In the genomic region with DNA sequence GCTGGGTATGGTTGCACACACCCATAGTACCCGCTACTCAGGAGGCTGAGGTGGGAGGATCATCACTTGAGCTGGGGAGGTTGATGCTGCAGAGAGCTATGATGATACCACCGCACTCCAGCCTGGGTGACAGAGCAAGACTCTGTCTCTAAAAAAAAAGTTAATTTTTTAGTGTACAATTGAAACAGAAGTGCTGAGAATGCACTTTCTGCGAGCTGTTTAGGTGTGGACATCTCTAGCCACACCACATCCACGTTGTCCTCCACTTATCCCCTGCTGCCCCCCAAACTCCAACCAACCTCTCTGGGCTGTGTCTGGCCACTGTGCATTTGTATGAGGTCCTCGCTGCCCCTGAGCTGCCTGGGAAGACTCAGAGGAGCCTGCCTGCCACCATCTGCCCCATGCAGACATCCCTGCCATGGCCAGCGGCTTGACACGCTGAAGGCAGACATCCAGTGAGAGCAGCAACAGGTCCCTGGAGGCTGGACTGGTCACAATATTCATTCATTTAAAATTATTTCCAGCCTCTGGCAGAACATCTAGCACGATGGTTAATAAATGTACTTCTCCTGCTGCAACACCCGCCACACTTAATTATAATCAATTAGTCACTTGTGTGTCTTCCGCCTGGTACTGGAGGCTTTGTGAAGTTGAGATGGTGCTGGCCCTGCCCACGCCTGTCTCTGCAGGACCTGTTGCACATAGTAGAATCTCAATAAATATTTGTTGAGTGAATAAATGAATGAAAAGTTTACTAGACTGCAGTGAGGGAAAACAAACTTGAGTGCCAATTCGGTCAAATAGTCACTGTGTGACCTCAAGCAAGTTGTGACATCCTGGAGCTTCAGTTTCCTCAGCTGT, we compare ENCODE assay signal across 17 cellular contexts. TPM values are rescaled to one million over a fixed set of nuclear protein-coding genes. Genes with fewer than 3 reads are reported as not detected.
"Had no signal": no experiment of that assay in that cellular context is flagged by ENCODE, and none has a peak within 500 bp of the region (broad histone marks: within the 10 kb centered on the region; RNA-seq: fewer than 3 reads in every experiment).

No MANE protein-coding gene starts in this region.

- H3K4me3 ChIP-seq: colonic mucosa, heart left ventricle, ovary, right atrium auricular region, suprapubic skin, thyroid gland had no signal

- H3K4me1 ChIP-seq: colonic mucosa, heart left ventricle, right atrium auricular region, suprapubic skin, thyroid gland had no signal

- H3K27ac ChIP-seq: colonic mucosa, heart left ventricle, ovary, right atrium auricular region, suprapubic skin, thyroid gland had no signal

- H3K9me3 ChIP-seq: colonic mucosa, ovary, suprapubic skin, thyroid gland had no signal

- DNase-seq: colonic mucosa; dermis blood vessel endothelial cell; foreskin melanocyte; heart left ventricle; hippocampal formation; kidney glomerular epithelial cell; mesendoderm; naive thymus-derived CD4-positive, alpha-beta T cell; ovary; small intestine; stimulated activated CD4-positive, alpha-beta T cell treated with anti-CD3 and anti-CD28 coated beads, Interleukin-12 subunit alpha, Interleukin-12 subunit beta, amount 100 ng/mL, for 4 hours; stimulated activated naive CD8-positive, alpha-beta T cell treated with anti-CD3 and anti-CD28 coated beads, Interleukin-15, Interleukin-2, amounts not matched to agents 100 U/mL and 50 U/mL, for 24 hours; thyroid gland had no signal

- H3K27ac Mint-ChIP-seq: type B pancreatic cell had no signal

- H3K36me3 Mint-ChIP-seq: type B pancreatic cell had no signal

- ATAC-seq: heart left ventricle; naive thymus-derived CD4-positive, alpha-beta T cell; stimulated activated naive CD8-positive, alpha-beta T cell treated with anti-CD3 and anti-CD28 coated beads, Interleukin-15, Interleukin-2, amounts not matched to agents 100 U/mL and 50 U/mL, for 24 hours had no signal

- FAIRE-seq: small intestine, urothelium cell line had no signal

- H3K27me3 ChIP-seq: colonic mucosa, heart left ventricle, ovary, right atrium auricular region, suprapubic skin, thyroid gland had no signal

- H3K36me3 ChIP-seq: colonic mucosa, heart left ventricle, ovary, right atrium auricular region, suprapubic skin, thyroid gland had no signal

- H3K4me3 Mint-ChIP-seq: naive thymus-derived CD4-positive, alpha-beta T cell; type B pancreatic cell had no signal

RNA-seq across cellular contexts. Expression of a gene that starts 3.7 kb away (rescaled TPM):
- total RNA-seq: dermis blood vessel endothelial cell had no signal
